In the genomic region with DNA sequence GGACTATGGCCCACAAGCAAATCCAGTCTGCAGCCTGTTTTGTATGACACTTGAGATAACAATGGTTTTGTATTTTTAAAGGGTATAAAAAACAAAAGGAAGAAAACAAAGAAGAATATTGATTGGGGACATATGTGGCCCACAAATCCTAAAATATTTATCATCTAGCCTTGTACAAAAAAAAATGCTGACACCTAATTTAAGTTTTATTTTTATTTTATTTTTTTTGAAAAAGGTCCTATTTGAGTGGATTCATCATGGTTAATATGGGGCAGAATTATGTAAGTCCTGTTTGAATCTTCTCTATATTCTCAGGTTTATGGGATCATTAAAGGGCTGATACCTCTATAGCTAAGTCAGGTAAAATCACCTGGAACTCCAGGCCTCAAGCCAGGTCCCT, we compare ENCODE assay signal across 1 cellular context.
TF ChIP-seq lines count a peak whose summit lies in the region.

No MANE protein-coding gene starts in this region.

TF ChIP-seq in HepG2, 621 proteins besides CTCF, POLR2A, EP300 and RAD21 (continued from another document):
- TF ChIP-seq, protein P1, sequence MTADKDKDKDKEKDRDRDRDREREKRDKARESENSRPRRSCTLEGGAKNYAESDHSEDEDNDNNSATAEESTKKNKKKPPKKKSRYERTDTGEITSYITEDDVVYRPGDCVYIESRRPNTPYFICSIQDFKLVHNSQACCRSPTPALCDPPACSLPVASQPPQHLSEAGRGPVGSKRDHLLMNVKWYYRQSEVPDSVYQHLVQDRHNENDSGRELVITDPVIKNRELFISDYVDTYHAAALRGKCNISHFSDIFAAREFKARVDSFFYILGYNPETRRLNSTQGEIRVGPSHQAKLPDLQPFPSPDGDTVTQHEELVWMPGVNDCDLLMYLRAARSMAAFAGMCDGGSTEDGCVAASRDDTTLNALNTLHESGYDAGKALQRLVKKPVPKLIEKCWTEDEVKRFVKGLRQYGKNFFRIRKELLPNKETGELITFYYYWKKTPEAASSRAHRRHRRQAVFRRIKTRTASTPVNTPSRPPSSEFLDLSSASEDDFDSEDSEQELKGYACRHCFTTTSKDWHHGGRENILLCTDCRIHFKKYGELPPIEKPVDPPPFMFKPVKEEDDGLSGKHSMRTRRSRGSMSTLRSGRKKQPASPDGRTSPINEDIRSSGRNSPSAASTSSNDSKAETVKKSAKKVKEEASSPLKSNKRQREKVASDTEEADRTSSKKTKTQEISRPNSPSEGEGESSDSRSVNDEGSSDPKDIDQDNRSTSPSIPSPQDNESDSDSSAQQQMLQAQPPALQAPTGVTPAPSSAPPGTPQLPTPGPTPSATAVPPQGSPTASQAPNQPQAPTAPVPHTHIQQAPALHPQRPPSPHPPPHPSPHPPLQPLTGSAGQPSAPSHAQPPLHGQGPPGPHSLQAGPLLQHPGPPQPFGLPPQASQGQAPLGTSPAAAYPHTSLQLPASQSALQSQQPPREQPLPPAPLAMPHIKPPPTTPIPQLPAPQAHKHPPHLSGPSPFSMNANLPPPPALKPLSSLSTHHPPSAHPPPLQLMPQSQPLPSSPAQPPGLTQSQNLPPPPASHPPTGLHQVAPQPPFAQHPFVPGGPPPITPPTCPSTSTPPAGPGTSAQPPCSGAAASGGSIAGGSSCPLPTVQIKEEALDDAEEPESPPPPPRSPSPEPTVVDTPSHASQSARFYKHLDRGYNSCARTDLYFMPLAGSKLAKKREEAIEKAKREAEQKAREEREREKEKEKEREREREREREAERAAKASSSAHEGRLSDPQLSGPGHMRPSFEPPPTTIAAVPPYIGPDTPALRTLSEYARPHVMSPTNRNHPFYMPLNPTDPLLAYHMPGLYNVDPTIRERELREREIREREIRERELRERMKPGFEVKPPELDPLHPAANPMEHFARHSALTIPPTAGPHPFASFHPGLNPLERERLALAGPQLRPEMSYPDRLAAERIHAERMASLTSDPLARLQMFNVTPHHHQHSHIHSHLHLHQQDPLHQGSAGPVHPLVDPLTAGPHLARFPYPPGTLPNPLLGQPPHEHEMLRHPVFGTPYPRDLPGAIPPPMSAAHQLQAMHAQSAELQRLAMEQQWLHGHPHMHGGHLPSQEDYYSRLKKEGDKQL (CRISPR knock-in tag; IDR thresholded peaks at IDR 0.05; ENCODE audit: low read depth), result no peak
TF ChIP-seq in HepG2: peak in this region for 2.
